4 cellular contexts compared by ENCODE assay signal in genomic region chr11:65848693-65849092, GRCh38. TPM values are rescaled to one million over a fixed set of nuclear protein-coding genes. Genes with fewer than 3 reads are reported as not detected.
"Had no signal": no experiment of that assay in that cellular context is flagged by ENCODE, and none has a peak within 500 bp of the region (broad histone marks: within the 10 kb centered on the region; RNA-seq: fewer than 3 reads in every experiment).

No MANE protein-coding gene starts in this region.

RNA-seq across cellular contexts. Expression of gene CTSW, which starts 30.9 kb away (rescaled TPM):
- total RNA-seq: osteocyte, pulmonary artery endothelial cell, smooth muscle cell had no signal
- polyA plus RNA-seq: neural cell, smooth muscle cell had no signal
